In the genomic region with DNA sequence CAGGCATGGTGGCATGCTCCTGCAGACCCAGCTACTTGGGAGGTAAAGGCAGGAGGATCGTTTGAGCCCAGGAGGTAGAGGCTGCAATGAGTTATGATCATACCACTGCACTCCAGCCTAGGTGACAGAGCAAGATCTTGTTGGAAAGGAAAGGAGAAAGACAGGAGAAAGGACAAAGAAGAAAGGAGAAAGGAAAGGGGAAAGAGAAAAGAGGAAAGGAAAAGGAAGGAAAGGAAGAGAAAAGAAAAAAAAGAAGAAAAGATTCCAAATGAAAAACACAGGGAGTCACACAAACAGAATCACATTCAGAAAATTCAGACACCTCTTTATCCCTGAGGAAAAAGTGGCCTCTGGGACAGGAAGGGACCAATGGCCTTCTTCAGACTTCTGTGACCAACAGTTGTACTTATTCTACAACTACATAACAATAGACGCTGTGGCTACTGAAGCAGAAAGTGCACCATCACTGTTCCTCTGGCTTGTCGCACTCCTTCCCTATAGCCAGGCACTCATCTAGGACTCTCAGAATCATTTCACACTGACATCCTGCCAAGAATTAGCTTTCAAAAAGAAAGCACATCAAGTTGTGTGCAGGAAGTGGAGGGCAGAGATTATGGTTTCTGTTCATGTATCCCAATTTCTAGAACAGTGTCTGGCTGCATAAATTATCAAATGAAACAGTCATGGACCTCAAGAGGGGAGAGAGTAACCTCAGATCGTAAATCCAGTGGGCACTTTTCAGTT, we compare ENCODE assay signal across 8 cellular contexts. TPM values are rescaled to one million over a fixed set of nuclear protein-coding genes. Genes with fewer than 3 reads are reported as not detected.
DNase-seq lines count a peak whose midpoint lies in the region; ATAC-seq, FAIRE-seq and TF ChIP-seq lines count a peak whose summit lies in the region.

No MANE protein-coding gene starts in this region.

- no peak overlapping the region for H3K4me3 ChIP-seq in SK-N-SH (ENCODE audit: low read depth in 2 of 2, low read length in 1 of 2)
- no peak overlapping the region for H3K4me3 ChIP-seq in OCI-LY7 (ENCODE audit: low read depth, low read length, poor library complexity, severe bottlenecking)
- H3K4me3 ChIP-seq in lower leg skin (ENCODE audit: low read depth, poor library complexity, severe bottlenecking): no peak overlapping the region

- no peaks in the 10 kb centered on the region for H3K27me3 Mint-ChIP-seq in neural crest cell (ENCODE audit: low read depth)

- no peak overlapping the region for H3K27ac ChIP-seq in SK-N-SH (ENCODE audit: low read depth in 2 of 2, low read length in 1 of 2)
- H3K27ac ChIP-seq in OCI-LY7 (ENCODE audit: low read depth, low read length, poor library complexity, severe bottlenecking): peak overlapping the region; percentile 5

- H4K20me1 ChIP-seq in SK-N-SH (ENCODE audit: insufficient read depth): peaks cover 14% of the 10 kb centered on the region
- peaks cover 7% of the 10 kb centered on the region for H4K20me1 ChIP-seq in OCI-LY7 (ENCODE audit: insufficient read depth, low read length)

- WGBS in SK-N-SH (ENCODE audit: low lambda C conversion rate): 59% methylated on average over 4 of the region's 4 CpGs
- 61 to 65% methylated on average over 4 of the region's 4 CpGs for WGBS in lower leg skin, 2 donors

- no TSS peak for BruUV-seq in OCI-LY7 (replicated peaks; lab: Mats Ljungman, UMichigan)

- no peak overlapping the region for H2AFZ ChIP-seq in SK-N-SH (ENCODE audit: low read depth)
- H2AFZ ChIP-seq in OCI-LY7 (ENCODE audit: low read length): no peak overlapping the region

- H3K36me3 ChIP-seq in SK-N-SH (replicated peaks in 1 of 2; ENCODE audit: control insufficient read depth in 1 of 2, insufficient read depth in 2 of 2, low read length in 1 of 2): peaks cover 0 to 16% of the 10 kb centered on the region in 2 experiments
- peaks cover 27% of the 10 kb centered on the region for H3K36me3 ChIP-seq in OCI-LY7 (ENCODE audit: insufficient read depth, low read length)

- H3K36me3 Mint-ChIP-seq in neural crest cell (ENCODE audit: low read depth): peaks cover 3% of the 10 kb centered on the region

- H3K9me3 ChIP-seq in SK-N-SH: no peaks in the 10 kb centered on the region
- H3K9me3 ChIP-seq in OCI-LY7 (ENCODE audit: low read length): no peaks in the 10 kb centered on the region

- H3K9me3 Mint-ChIP-seq in neural crest cell: no peaks in the 10 kb centered on the region

- H3K79me2 ChIP-seq in SK-N-SH (ENCODE audit: insufficient read depth): peaks cover 100% of the 10 kb centered on the region
- peaks cover 77% of the 10 kb centered on the region for H3K79me2 ChIP-seq in OCI-LY7 (ENCODE audit: insufficient read depth, low read depth, low read length)

- ATAC-seq in SK-N-SH treated with all-trans-retinoic acid at 6 μM for 48 hours (no peak), GM21737 (IDR thresholded peaks at IDR 0.05; ENCODE audit: unreplicated experiment) (peak; percentile 72), HG03439 (IDR thresholded peaks at IDR 0.05; ENCODE audit: unreplicated experiment) (no peak)

- CTCF ChIA-PET in SK-N-SH (lab: Yijun Ruan, JAX): no interaction called here
- CTCF ChIA-PET in OCI-LY7 (lab: Charles Lee; ENCODE audit: unreplicated experiment): no interaction called here

- no peak for TF ChIP-seq RAD21 in SK-N-SH (IDR thresholded peaks at IDR 0.05; ENCODE audit: low read length)

- intact Hi-C loops in OCI-LY7 (cut with micrococcal nuclease; ENCODE audit: unreplicated experiment) (loop anchor here (10.0 kb wide), 1 partner anchor 1893 kb away; a partner anchor contains a TSS), lower leg skin (cut with DNase I; ENCODE audit: low total_unique reads) (no loop called here)

- H3K9ac ChIP-seq in SK-N-SH: no peak overlapping the region

- H3K9me2 ChIP-seq in SK-N-SH (no peaks in the 10 kb centered on the region), OCI-LY7 (ENCODE audit: insufficient read depth, low read length) (no peaks in the 10 kb centered on the region)

- no peak overlapping the region for H3K27ac Mint-ChIP-seq in neural crest cell (ENCODE audit: unreplicated experiment)

- no peaks in the 10 kb centered on the region for H3K27me3 ChIP-seq in SK-N-SH (ENCODE audit: insufficient read depth)

- POLR2A ChIA-PET in SK-N-SH (lab: Yijun Ruan, JAX): no interaction called here
- POLR2A ChIA-PET in OCI-LY7 (lab: Charles Lee): interaction anchor here (0.6 kb wide), 1 partner anchor 37 kb away, joined by 4 read pairs; no protein-coding TSS in a partner anchor

- peaks cover 6% of the 10 kb centered on the region for H3F3A ChIP-seq in SK-N-SH (replicated peaks; ENCODE audit: insufficient read depth)

- peaks cover 31% of the 10 kb centered on the region for H3K4me1 Mint-ChIP-seq in neural crest cell

- DNase-seq in SK-N-SH (no peak), OCI-LY7 (ENCODE audit: low spot score) (peak; percentile 24), neural crest cell (ENCODE audit: low read depth, low spot score) (no peak), D721Med (ENCODE audit: insufficient read length, low spot score) (no peak), lower leg skin (ENCODE audit: low spot score in 2 of 2) (no peak)

- TF ChIP-seq POLR2A in lower leg skin (IDR thresholded peaks at IDR 0.05): no peak

- H3K4me1 ChIP-seq in SK-N-SH (ENCODE audit: control insufficient read depth in 1 of 2, insufficient read depth in 2 of 2, low read depth in 1 of 2, low read length in 1 of 2): peaks cover 4 to 35% of the 10 kb centered on the region in 2 experiments; a peak in 3 of 4 replicates
- H3K4me1 ChIP-seq in OCI-LY7 (ENCODE audit: insufficient read depth, low read length, poor library complexity, severe bottlenecking): peaks cover 29% of the 10 kb centered on the region

- peak overlapping the region; percentile 13 for H3K4me3 Mint-ChIP-seq in neural crest cell

- no peak for TF ChIP-seq CTCF in SK-N-SH (IDR thresholded peaks at IDR 0.05)
- no peak for TF ChIP-seq CTCF in OCI-LY7 (conservative IDR thresholded peaks at IDR 0.05; ENCODE audit: low read length)
- TF ChIP-seq CTCF in neural crest cell (conservative IDR thresholded peaks at IDR 0.05): no peak
- TF ChIP-seq CTCF in D721Med (IDR thresholded peaks at IDR 0.05; ENCODE audit: insufficient read depth, missing control alignments): no peak
- TF ChIP-seq CTCF in lower leg skin (IDR thresholded peaks at IDR 0.05): no peak

- H3K4me2 ChIP-seq in SK-N-SH (no peak overlapping the region), OCI-LY7 (ENCODE audit: low read length) (peak overlapping the region; percentile 13; the same call in 1 of the 2 replicates)

- TF ChIP-seq EP300 in SK-N-SH (IDR thresholded peaks at IDR 0.05; ENCODE audit: borderline replicate concordance in 1 of 2, low read depth in 1 of 2, low read length in 1 of 2): no peak

- no peak for FAIRE-seq in D721Med (lab: Jason Lieb, UNC)

TF ChIP-seq in SK-N-SH treated with all-trans-retinoic acid at 6 μM for 48 hours, 23 proteins besides CTCF, POLR2A, EP300 and RAD21 (continues in another document):
- TF ChIP-seq BACH2 (CRISPR knock-in tag; IDR thresholded peaks at IDR 0.05; ENCODE audit: borderline replicate concordance): no peak
- no peak for TF ChIP-seq ZNF565 (CRISPR knock-in tag; conservative IDR thresholded peaks at IDR 0.05; ENCODE audit: low read depth)
- TF ChIP-seq ZFP30 (CRISPR knock-in tag; IDR thresholded peaks at IDR 0.05): 0 out of 2 replicates have a peak, but pooled peaks have one; percentile 14
- no peak for TF ChIP-seq PPARA (CRISPR knock-in tag; IDR thresholded peaks at IDR 0.05; ENCODE audit: borderline replicate concordance)
- TF ChIP-seq, protein P1, sequence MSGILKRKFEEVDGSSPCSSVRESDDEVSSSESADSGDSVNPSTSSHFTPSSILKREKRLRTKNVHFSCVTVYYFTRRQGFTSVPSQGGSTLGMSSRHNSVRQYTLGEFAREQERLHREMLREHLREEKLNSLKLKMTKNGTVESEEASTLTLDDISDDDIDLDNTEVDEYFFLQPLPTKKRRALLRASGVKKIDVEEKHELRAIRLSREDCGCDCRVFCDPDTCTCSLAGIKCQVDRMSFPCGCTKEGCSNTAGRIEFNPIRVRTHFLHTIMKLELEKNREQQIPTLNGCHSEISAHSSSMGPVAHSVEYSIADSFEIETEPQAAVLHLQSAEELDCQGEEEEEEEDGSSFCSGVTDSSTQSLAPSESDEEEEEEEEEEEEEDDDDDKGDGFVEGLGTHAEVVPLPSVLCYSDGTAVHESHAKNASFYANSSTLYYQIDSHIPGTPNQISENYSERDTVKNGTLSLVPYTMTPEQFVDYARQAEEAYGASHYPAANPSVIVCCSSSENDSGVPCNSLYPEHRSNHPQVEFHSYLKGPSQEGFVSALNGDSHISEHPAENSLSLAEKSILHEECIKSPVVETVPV (CRISPR knock-in tag; IDR thresholded peaks at IDR 0.05): no peak

TF ChIP-seq in SK-N-SH, 30 proteins besides CTCF, POLR2A, EP300 and RAD21 (continues in another document):
- no peak for TF ChIP-seq MEF2A (IDR thresholded peaks at IDR 0.05; ENCODE audit: borderline replicate concordance, low read depth)
- no peak for TF ChIP-seq RCOR1 (IDR thresholded peaks at IDR 0.05; ENCODE audit: low read length)
- TF ChIP-seq, protein P2, sequence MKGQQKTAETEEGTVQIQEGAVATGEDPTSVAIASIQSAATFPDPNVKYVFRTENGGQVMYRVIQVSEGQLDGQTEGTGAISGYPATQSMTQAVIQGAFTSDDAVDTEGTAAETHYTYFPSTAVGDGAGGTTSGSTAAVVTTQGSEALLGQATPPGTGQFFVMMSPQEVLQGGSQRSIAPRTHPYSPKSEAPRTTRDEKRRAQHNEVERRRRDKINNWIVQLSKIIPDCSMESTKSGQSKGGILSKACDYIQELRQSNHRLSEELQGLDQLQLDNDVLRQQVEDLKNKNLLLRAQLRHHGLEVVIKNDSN (IDR thresholded peaks at IDR 0.05; ENCODE audit: borderline replicate concordance, low read depth): no peak

RNA-seq across cellular contexts. Expression of a gene that starts 5.9 kb away (rescaled TPM):
- polyA plus RNA-seq in SK-N-SH (2012; rRNA removed): 4.8 and 6.7 TPM in 2 replicates
- 8.6 and 10.0 TPM in 2 replicates for polyA plus RNA-seq in SK-N-SH (2012; cell fraction: cytosol; rRNA removed)
- polyA plus RNA-seq in SK-N-SH (2012; cell fraction: nucleus; rRNA removed): 3.3 and 6.4 TPM in 2 replicates
- 6.2 and 6.4 TPM in 2 replicates for total RNA-seq in OCI-LY7 (2014; rRNA removed; shearing (Covaris generic))
- 17.0 and 17.3 TPM in 2 replicates for total RNA-seq in OCI-LY7 (2022)
- total RNA-seq in neural crest cell: 14.5 and 14.8 TPM in 2 replicates
- total RNA-seq in lower leg skin: 10 to 100 TPM; 10.6 to 15.9 (median 14.3) TPM

RNA-seq across cellular contexts. Expression of a gene that starts 20.1 kb away (rescaled TPM):
- 18.1 and 24.5 TPM in 2 replicates for polyA plus RNA-seq in SK-N-SH (2012; rRNA removed)
- 22.6 and 23.9 TPM in 2 replicates for polyA plus RNA-seq in SK-N-SH (2012; cell fraction: cytosol; rRNA removed)
- 15.5 and 22.3 TPM in 2 replicates for polyA plus RNA-seq in SK-N-SH (2012; cell fraction: nucleus; rRNA removed)
- total RNA-seq in OCI-LY7 (2014; rRNA removed; shearing (Covaris generic)): 58.4 and 82.7 TPM in 2 replicates
- total RNA-seq in OCI-LY7 (2022) (114 and 127 TPM in 2 replicates), neural crest cell (81.7 and 81.9 TPM in 2 replicates), lower leg skin (10 to 100 TPM; 39.3 to 56.5 (median 45.7) TPM)
